In the genomic region with DNA sequence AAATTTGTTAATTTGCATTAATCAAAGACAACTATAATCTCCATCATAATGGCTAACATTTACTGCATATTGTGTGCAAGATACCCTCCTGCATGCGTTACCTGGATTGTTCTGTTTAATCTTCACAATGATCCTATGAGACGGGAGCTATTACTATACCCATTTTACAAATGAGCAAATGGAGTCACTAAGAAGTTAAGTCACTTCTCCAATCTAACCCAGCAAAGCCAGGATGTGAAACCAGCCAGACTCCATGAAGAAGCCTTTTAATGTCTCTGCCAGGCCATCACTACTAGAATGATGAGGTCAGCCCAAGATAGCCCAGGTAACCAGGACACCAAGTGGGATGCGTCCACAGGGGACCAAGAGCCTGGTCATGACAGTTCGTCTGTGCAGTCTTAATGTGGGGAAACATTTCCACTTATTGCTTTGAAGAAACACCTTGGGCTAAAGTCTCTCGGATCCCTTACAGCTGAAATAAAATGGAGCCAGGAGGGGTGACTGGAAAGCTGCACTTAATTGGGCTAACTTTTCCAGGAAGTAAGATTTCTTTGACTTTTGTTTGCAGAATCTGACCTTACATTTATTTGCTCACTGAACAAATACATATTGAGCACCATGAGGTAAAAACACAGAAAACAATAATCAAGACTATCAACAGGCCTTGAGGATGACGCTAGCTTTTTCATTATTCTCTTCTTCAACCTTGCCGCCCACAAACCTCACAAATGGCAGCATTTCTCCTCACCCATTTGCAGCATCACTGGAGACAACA, we compare ENCODE assay signal across 10 cellular contexts. TPM values are rescaled to one million over a fixed set of nuclear protein-coding genes. Genes with fewer than 3 reads are reported as not detected.
A peak's percentile ranks its signal among the peaks of the same experiment; 100 is the strongest.
DNase-seq lines count a peak whose midpoint lies in the region; ATAC-seq and TF ChIP-seq lines count a peak whose summit lies in the region.
"Had no signal": no experiment of that assay in that cellular context is flagged by ENCODE, and none has a peak within 500 bp of the region (broad histone marks: within the 10 kb centered on the region; RNA-seq: fewer than 3 reads in every experiment).

No MANE protein-coding gene starts in this region.

- H4K20me1 ChIP-seq in PC-3 (ENCODE audit: low read length) = no peaks in the 10 kb centered on the region

- ATAC-seq in PC-3 (no peak), GM21528 (IDR thresholded peaks at IDR 0.05; ENCODE audit: low FRiP score, unreplicated experiment) (no peak)
- no peak for ATAC-seq in stimulated activated naive CD8-positive, alpha-beta T cell treated with anti-CD3 and anti-CD28 coated beads, Interleukin-15, amount 100 ng/mL, for 72 hours

- H3K9me3 Mint-ChIP-seq in activated naive CD4-positive, alpha-beta T cell treated with anti-CD3 and anti-CD28 coated beads, Interleukin-2, amount 50 U/mL, for 24 hours = no peaks in the 10 kb centered on the region
- H3K9me3 Mint-ChIP-seq in endodermal cell = no peaks in the 10 kb centered on the region
- H3K9me3 Mint-ChIP-seq in stimulated activated naive CD8-positive, alpha-beta T cell treated with anti-CD3 and anti-CD28 coated beads, Interleukin-15, amount 100 ng/mL, for 72 hours = no peaks in the 10 kb centered on the region

- H2AFZ ChIP-seq in PC-3 (ENCODE audit: low read length) = no peak overlapping the region

- no peaks in the 10 kb centered on the region for H3F3A ChIP-seq in PC-3 (ENCODE audit: low read length, unreplicated experiment)

- H3K27ac ChIP-seq in PC-3 (ENCODE audit: low read length) (no peak overlapping the region), endodermal cell (ENCODE audit: low read depth, low read length) (no peak overlapping the region)
- H3K27ac ChIP-seq: heart right ventricle had no signal

- no TSS peak for BruUV-seq in PC-3 (replicated peaks; lab: Mats Ljungman, UMichigan)

- H3K27me3 Mint-ChIP-seq in activated naive CD4-positive, alpha-beta T cell treated with anti-CD3 and anti-CD28 coated beads, Interleukin-2, amount 50 U/mL, for 24 hours = no peaks in the 10 kb centered on the region
- no peaks in the 10 kb centered on the region for H3K27me3 Mint-ChIP-seq in endodermal cell (ENCODE audit: insufficient read depth)
- no peaks in the 10 kb centered on the region for H3K27me3 Mint-ChIP-seq in stimulated activated naive CD8-positive, alpha-beta T cell treated with anti-CD3 and anti-CD28 coated beads, Interleukin-15, amount 100 ng/mL, for 72 hours

- no peak overlapping the region for H3K4me3 ChIP-seq in PC-3 (ENCODE audit: low read length)
- H3K4me3 ChIP-seq in endodermal cell (ENCODE audit: low read length) = no peak overlapping the region

- no peak overlapping the region for H3K27ac Mint-ChIP-seq in activated naive CD4-positive, alpha-beta T cell treated with anti-CD3 and anti-CD28 coated beads, Interleukin-2, amount 50 U/mL, for 24 hours
- no peak overlapping the region for H3K27ac Mint-ChIP-seq in endodermal cell
- H3K27ac Mint-ChIP-seq in stimulated activated naive CD8-positive, alpha-beta T cell treated with anti-CD3 and anti-CD28 coated beads, Interleukin-15, amount 100 ng/mL, for 72 hours = peak overlapping the region in 1 of 2 donors; percentile 98

- H3K27me3 ChIP-seq in PC-3 (ENCODE audit: low read length) = no peaks in the 10 kb centered on the region
- H3K27me3 ChIP-seq in endodermal cell (ENCODE audit: control insufficient read depth, insufficient read depth, low read length, poor library complexity, severe bottlenecking) = no peaks in the 10 kb centered on the region
- H3K27me3 ChIP-seq: heart right ventricle, transverse colon had no signal

- peaks cover 16% of the 10 kb centered on the region for H3K4me1 Mint-ChIP-seq in activated naive CD4-positive, alpha-beta T cell treated with anti-CD3 and anti-CD28 coated beads, Interleukin-2, amount 50 U/mL, for 24 hours
- H3K4me1 Mint-ChIP-seq in endodermal cell = peaks cover 8% of the 10 kb centered on the region
- peaks cover 15% of the 10 kb centered on the region for H3K4me1 Mint-ChIP-seq in stimulated activated naive CD8-positive, alpha-beta T cell treated with anti-CD3 and anti-CD28 coated beads, Interleukin-15, amount 100 ng/mL, for 72 hours

- peaks cover 26% of the 10 kb centered on the region for H3K79me2 ChIP-seq in PC-3 (ENCODE audit: low read length)

- H3K4me3 Mint-ChIP-seq in activated naive CD4-positive, alpha-beta T cell treated with anti-CD3 and anti-CD28 coated beads, Interleukin-2, amount 50 U/mL, for 24 hours = peak overlapping the region; percentile 90
- H3K4me3 Mint-ChIP-seq in endodermal cell = peak overlapping the region; percentile 86
- H3K4me3 Mint-ChIP-seq in stimulated activated naive CD8-positive, alpha-beta T cell treated with anti-CD3 and anti-CD28 coated beads, Interleukin-15, amount 100 ng/mL, for 72 hours = peak overlapping the region; percentile 93 to 98

- no peak overlapping the region for H3K9ac ChIP-seq in PC-3 (ENCODE audit: low read length)
- no peak overlapping the region for H3K9ac ChIP-seq in endodermal cell (ENCODE audit: extremely low read depth, low read length, poor library complexity, severe bottlenecking)

- no peaks in the 10 kb centered on the region for H3K36me3 Mint-ChIP-seq in activated naive CD4-positive, alpha-beta T cell treated with anti-CD3 and anti-CD28 coated beads, Interleukin-2, amount 50 U/mL, for 24 hours
- H3K36me3 Mint-ChIP-seq in endodermal cell (ENCODE audit: low read depth) = peaks cover 11% of the 10 kb centered on the region

- H3K9me2 ChIP-seq in PC-3 (replicated peaks; ENCODE audit: low read length) = no peaks in the 10 kb centered on the region

- WGBS in endodermal cell (ENCODE audit: insufficient coverage in 1 of 2, insufficient read length in 1 of 2), 2 experiments = 96 to 100% methylated on average over 5 to 7 of the region's 7 CpGs

- POLR2A ChIA-PET in PC-3 (lab: Charles Lee; ENCODE audit: unreplicated experiment) = no interaction called here

- CTCF ChIA-PET in PC-3 (lab: Charles Lee) = interaction anchor here (0.6 kb wide), 1 partner anchor 70 kb away, joined by 9 read pairs; no protein-coding TSS in a partner anchor

- no peaks in the 10 kb centered on the region for H3K9me3 ChIP-seq in PC-3 (ENCODE audit: low read length)
- no peaks in the 10 kb centered on the region for H3K9me3 ChIP-seq in endodermal cell (ENCODE audit: control insufficient read depth, low read length)
- H3K9me3 ChIP-seq: heart right ventricle, transverse colon had no signal

- TF ChIP-seq CTCF in PC-3 (conservative IDR thresholded peaks at IDR 0.05; ENCODE audit: low read depth, low read length) (no peak), endodermal cell (conservative IDR thresholded peaks at IDR 0.05) (no peak)

- no peak for DNase-seq in activated naive CD4-positive, alpha-beta T cell treated with anti-CD3 and anti-CD28 coated beads, Interleukin-2, amount 50 U/mL, for 16 hours
- DNase-seq in PC-3 (no peak), endodermal cell (no peak), SW 1271 (lab: John Stamatoyannopoulos, UW) (no peak), RKO (ENCODE audit: low spot score) (no peak)
- DNase-seq in stimulated activated naive CD8-positive, alpha-beta T cell treated with anti-CD3 and anti-CD28 coated beads, Interleukin-15, amount 100 ng/mL, for 72 hours = no peak

- H3K4me1 ChIP-seq in PC-3 (ENCODE audit: insufficient read depth, low read length) = peaks cover 4% of the 10 kb centered on the region; the same call in 1 of the 2 replicates
- peaks cover 2% of the 10 kb centered on the region for H3K4me1 ChIP-seq in endodermal cell (ENCODE audit: control insufficient read depth, insufficient read depth, low read length)

- intact Hi-C loops in PC-3 (cut with micrococcal nuclease) = no loop called here

- H3K4me2 ChIP-seq in PC-3 (ENCODE audit: low read length) = peak overlapping the region; percentile 98

- H3K36me3 ChIP-seq in PC-3 (ENCODE audit: low read depth, low read length) (no peaks in the 10 kb centered on the region; the same call in 1 of the 2 replicates), endodermal cell (ENCODE audit: control insufficient read depth, insufficient read depth, low read length) (peaks cover 17% of the 10 kb centered on the region)
- H3K36me3 ChIP-seq: heart right ventricle, transverse colon had no signal

RNA-seq across cellular contexts. Expression of gene SHCBP1, which starts 0.9 kb away (rescaled TPM):
- 25.8 and 35.1 TPM in 2 replicates for total RNA-seq in PC-3 (2014; rRNA removed)
- total RNA-seq in endodermal cell = 10 to 100 TPM; 15.1 to 17.2 TPM
- 13.9 TPM for polyA plus RNA-seq in endodermal cell (2013, experiment 1 of 2)
- polyA plus RNA-seq in endodermal cell (2013, experiment 2 of 2) = 14.2 TPM
